1 cellular context compared by ENCODE assay signal in genomic region chr7:28054531-28055160, GRCh38.
TF ChIP-seq lines count a peak whose summit lies in the region.

No MANE protein-coding gene starts in this region.

TF ChIP-seq in A549, 52 proteins besides CTCF, POLR2A, EP300 and RAD21 (continued from another document):
- peak; percentile 84; the same call in 1 of the 2 replicates for TF ChIP-seq ATOH8 (CRISPR knock-in tag; IDR thresholded peaks at IDR 0.05; ENCODE audit: low read depth)
